26 cellular contexts compared by ENCODE assay signal in genomic region chr2:146666336-146666735, GRCh38.
DNase-seq lines count a peak whose midpoint lies in the region; ATAC-seq and TF ChIP-seq lines count a peak whose summit lies in the region.
"Had no signal": no experiment of that assay in that cellular context is flagged by ENCODE, and none has a peak within 500 bp of the region (broad histone marks: within the 10 kb centered on the region; RNA-seq: fewer than 3 reads in every experiment).

No MANE protein-coding gene starts in this region.

- CTCF ChIA-PET in MCF 10A (lab: Yijun Ruan, JAX) = interaction anchor here (1.0 kb wide), 1 partner anchor 353 kb away, joined by 3 read pairs; no protein-coding TSS in a partner anchor

- H3K27ac ChIP-seq in breast epithelium = no peak overlapping the region
- H3K27ac ChIP-seq: adrenal gland, heart left ventricle, prostate gland, spleen, stomach, transverse colon, WERI-Rb-1 had no signal

- peaks cover 28% of the 10 kb centered on the region for H3K4me1 Mint-ChIP-seq in MCF 10A (ENCODE audit: insufficient read depth, unreplicated experiment)
- no peaks in the 10 kb centered on the region for H3K4me1 Mint-ChIP-seq in activated T-cell treated with anti-CD3 and anti-CD28 coated beads, Interleukin-2, amount 50 U/mL, for 72 hours (ENCODE audit: low read depth)
- H3K4me1 Mint-ChIP-seq: central memory CD8-positive, alpha-beta T cell; T-helper 17 cell had no signal

- POLR2A ChIA-PET in MCF 10A (lab: Yijun Ruan, JAX) = interaction anchor here (0.8 kb wide), 1 partner anchor 21 kb away, joined by 3 read pairs; no protein-coding TSS in a partner anchor

- H3K27ac Mint-ChIP-seq in MCF 10A (ENCODE audit: low read depth, unreplicated experiment) = no peak overlapping the region
- no peak overlapping the region for H3K27ac Mint-ChIP-seq in activated T-cell treated with anti-CD3 and anti-CD28 coated beads, Interleukin-2, amount 50 U/mL, for 72 hours
- H3K27ac Mint-ChIP-seq: HFFc6, T-helper 17 cell had no signal

- H3K9me3 ChIP-seq in breast epithelium = no peaks in the 10 kb centered on the region
- H3K9me3 ChIP-seq: adrenal gland, heart left ventricle, prostate gland, spleen, stomach, transverse colon had no signal

- H3K4me3 Mint-ChIP-seq in MCF 10A (ENCODE audit: unreplicated experiment) = no peak overlapping the region
- no peak overlapping the region for H3K4me3 Mint-ChIP-seq in activated T-cell treated with anti-CD3 and anti-CD28 coated beads, Interleukin-2, amount 50 U/mL, for 72 hours
- H3K4me3 Mint-ChIP-seq: central memory CD8-positive, alpha-beta T cell; HFFc6; T-helper 17 cell had no signal

- intact Hi-C loops in MCF 10A (cut with micrococcal nuclease) = no loop called here
- intact Hi-C loops in breast epithelium (cut with DNase I; ENCODE audit: low total_unique reads) = no loop called here

- no peaks in the 10 kb centered on the region for H3K36me3 ChIP-seq in breast epithelium
- H3K36me3 ChIP-seq: adrenal gland, heart left ventricle, prostate gland, spleen, stomach, transverse colon, WERI-Rb-1 had no signal

- H3K27me3 ChIP-seq in breast epithelium = no peaks in the 10 kb centered on the region
- H3K27me3 ChIP-seq: adrenal gland, heart left ventricle, spleen, stomach, transverse colon had no signal

- no peak for ATAC-seq in activated T-cell treated with anti-CD3 and anti-CD28 coated beads, Interleukin-2, amount 50 U/mL, for 72 hours (replicated peaks in 1 of 2)
- ATAC-seq: heart left ventricle, K562, T-helper 17 cell had no signal

- no peaks in the 10 kb centered on the region for H3K27me3 Mint-ChIP-seq in MCF 10A (ENCODE audit: insufficient read depth, unreplicated experiment)
- H3K27me3 Mint-ChIP-seq in activated T-cell treated with anti-CD3 and anti-CD28 coated beads, Interleukin-2, amount 50 U/mL, for 72 hours (ENCODE audit: low read depth) = no peaks in the 10 kb centered on the region
- H3K27me3 Mint-ChIP-seq: central memory CD8-positive, alpha-beta T cell had no signal

- no peaks in the 10 kb centered on the region for H3K36me3 Mint-ChIP-seq in MCF 10A (ENCODE audit: insufficient read depth, unreplicated experiment)
- H3K36me3 Mint-ChIP-seq in activated T-cell treated with anti-CD3 and anti-CD28 coated beads, Interleukin-2, amount 50 U/mL, for 72 hours (ENCODE audit: insufficient read depth in 2 of 2) = no peaks in the 10 kb centered on the region

- peak; percentile 65 for DNase-seq in MCF 10A (ENCODE audit: unreplicated experiment)
- DNase-seq in breast epithelium (ENCODE audit: low spot score in 2 of 2) = no peak
- DNase-seq in amniotic epithelial cell (ENCODE audit: low read depth) = peak; percentile 66
- DNase-seq in fibroblast of pulmonary artery (ENCODE audit: low read depth) = peak; percentile 68
- DNase-seq in NCI-H510A (lab: John Stamatoyannopoulos, UW) = no peak
- DNase-seq in stimulated activated CD4-positive, alpha-beta T cell treated with anti-CD3 and anti-CD28 coated beads, Interleukin-4, amount 100 ng/mL, for 24 hours = no peak
- no peak for DNase-seq in activated T-cell treated with anti-CD3 and anti-CD28 coated beads, Interleukin-2, amount 50 U/mL, for 72 hours
- DNase-seq in SIG-M5 treated with dmso at 0.1 percent for 504 hours (lab: John Stamatoyannopoulos, UW; ENCODE audit: unreplicated experiment) = no peak
- DNase-seq: 8988T; activated CD4-positive, alpha-beta T cell treated with anti-CD3 and anti-CD28 coated beads, Interleukin-2, amount 50 U/mL, for 4 hours; activated effector memory CD4-positive, alpha-beta T cell treated with anti-CD3 and anti-CD28 coated beads, Interleukin-2, amount 50 U/mL, for 16 hours; adrenal gland; effector memory CD4-positive, alpha-beta T cell; heart left ventricle; HFFc6; MV-4-11; NCI-H1694; spleen; stimulated activated CD4-positive, alpha-beta T cell treated with anti-CD3 and anti-CD28 coated beads, Interleukin-4, amount 100 ng/mL, for 4 hours; stomach; T-helper 17 cell; transverse colon; WERI-Rb-1 had no signal

- H3K9me3 Mint-ChIP-seq in MCF 10A (ENCODE audit: unreplicated experiment) = no peaks in the 10 kb centered on the region
- H3K9me3 Mint-ChIP-seq in activated T-cell treated with anti-CD3 and anti-CD28 coated beads, Interleukin-2, amount 50 U/mL, for 72 hours = no peaks in the 10 kb centered on the region
- H3K9me3 Mint-ChIP-seq: HFFc6 had no signal

- H3K4me1 ChIP-seq in breast epithelium = no peaks in the 10 kb centered on the region
- H3K4me1 ChIP-seq: adrenal gland, heart left ventricle, prostate gland, spleen, stomach, transverse colon had no signal

- H3K4me3 ChIP-seq in breast epithelium = no peak overlapping the region
- H3K4me3 ChIP-seq in fibroblast of pulmonary artery (replicated peaks; ENCODE audit: low read depth, low read length) = no peak overlapping the region
- H3K4me3 ChIP-seq: adrenal gland, heart left ventricle, K562, prostate gland, spleen, stomach, transverse colon had no signal

- TF ChIP-seq POLR2A in breast epithelium (IDR thresholded peaks at IDR 0.05) = no peak

- BruUV-seq in MCF 10A (replicated peaks; lab: Mats Ljungman, UMichigan) = no TSS peak

- TF ChIP-seq CTCF in MCF 10A (IDR thresholded peaks at IDR 0.05; ENCODE audit: unreplicated experiment) = no peak
- TF ChIP-seq CTCF in breast epithelium (IDR thresholded peaks at IDR 0.05) = no peak
- no peak for TF ChIP-seq CTCF in fibroblast of pulmonary artery (IDR thresholded peaks at IDR 0.05; ENCODE audit: low read length, missing control alignments)

Comparison
In these comparisons a context has a peak if more than half of its experiments do, and no peak if none do; other contexts are left out.
1. DNase-seq: peak in MCF 10A (single experiment), amniotic epithelial cell (single experiment) and fibroblast of pulmonary artery (single experiment); none in breast epithelium (0 of 2), NCI-H510A (single experiment), stimulated activated CD4-positive, alpha-beta T cell treated with anti-CD3 and anti-CD28 coated beads, Interleukin-4, amount 100 ng/mL, for 24 hours (single experiment), activated T-cell treated with anti-CD3 and anti-CD28 coated beads, Interleukin-2, amount 50 U/mL, for 72 hours (0 of 2) and SIG-M5 treated with dmso at 0.1 percent for 504 hours (single experiment).